8 cellular contexts compared by ENCODE assay signal in the genomic region with DNA sequence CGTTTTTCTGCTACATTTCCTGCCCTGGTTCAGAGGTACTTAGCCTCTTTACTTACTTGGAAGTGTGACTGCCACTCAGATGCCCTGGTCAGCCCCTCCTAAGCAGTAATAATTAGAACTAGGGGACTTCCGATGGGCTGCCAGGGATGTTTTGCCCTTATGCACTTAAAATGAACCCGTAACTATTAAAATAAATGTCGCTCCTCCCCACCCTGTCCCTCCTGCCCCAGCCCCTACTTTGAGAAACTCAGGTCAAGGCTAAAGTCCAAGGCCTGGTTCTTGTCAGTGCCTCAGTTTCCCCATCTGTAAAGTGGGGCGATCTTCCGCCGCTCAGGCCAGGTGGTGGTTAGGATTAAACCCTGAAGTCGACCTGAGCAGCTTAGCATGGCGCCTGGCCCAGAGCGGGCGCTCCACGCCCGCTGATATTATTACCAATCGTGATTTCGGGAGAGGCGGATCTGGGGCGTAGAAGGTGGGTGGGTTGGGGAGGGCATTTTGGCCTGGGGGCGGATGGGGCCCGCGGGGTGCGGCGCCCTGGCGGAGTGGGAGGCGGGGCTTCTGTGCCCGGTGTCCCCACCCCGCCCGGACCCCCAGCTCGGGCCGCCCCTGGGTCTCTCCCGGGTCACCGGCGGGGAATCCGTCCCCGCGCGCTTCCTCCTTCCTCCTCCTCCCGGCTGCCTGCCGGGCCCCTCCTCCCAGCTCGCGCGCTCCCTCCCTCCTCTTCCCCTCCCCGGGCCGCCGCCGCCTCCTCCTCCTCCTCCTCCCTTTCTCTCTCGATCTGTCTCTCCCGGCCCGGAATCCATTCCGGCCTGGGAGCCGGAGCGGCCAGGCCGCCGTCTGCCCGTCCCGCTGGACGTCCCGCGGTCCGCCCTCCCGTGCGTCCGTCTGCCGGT. TPM values are rescaled to one million over a fixed set of nuclear protein-coding genes. Genes with fewer than 3 reads are reported as not detected.
DNase-seq lines count a peak whose midpoint lies in the region; ATAC-seq and TF ChIP-seq lines count a peak whose summit lies in the region.

A gene (plus strand): TSS at position 802 of the 893 bp plus-strand sequence. CDS start 38,014 bp downstream, outside the sequence.

- no peaks in the 10 kb centered on the region for H3F3A ChIP-seq in GM23338 (replicated peaks; ENCODE audit: low read depth)

- H3K36me3 ChIP-seq in GM23338 (ENCODE audit: insufficient read depth) = no peaks in the 10 kb centered on the region

- CTCF ChIA-PET in activated CD8-positive, alpha-beta memory T cell treated with anti-CD3 and anti-CD28 coated beads, Interleukin-2, amount 10 ng/mL, durations not matched to agents 7 days and 5 days (lab: Charles Lee) = interaction anchor here (0.9 to 1.1 kb wide), 2 partner anchors 10 to 55 kb away, joined by 3 to 6 read pairs; no protein-coding TSS in a partner anchor

- H3K9me3 Mint-ChIP-seq in CD14-positive monocyte (peaks cover 0 to under 1% (median 0%) of the 10 kb centered on the region in 7 donors), GM23338 (no peaks in the 10 kb centered on the region)
- H3K9me3 Mint-ChIP-seq in activated CD8-positive, alpha-beta memory T cell treated with anti-CD3 and anti-CD28 coated beads, Interleukin-2, amount 10 ng/mL, durations not matched to agents 7 days and 5 days (ENCODE audit: low read depth) = no peaks in the 10 kb centered on the region

- ATAC-seq in GM23338 = peak; percentile 57
- ATAC-seq in activated CD8-positive, alpha-beta memory T cell treated with anti-CD3 and anti-CD28 coated beads, Interleukin-2, amount 10 ng/mL, durations not matched to agents 7 days and 5 days = peak; percentile 79
- ATAC-seq in HG02870 (IDR thresholded peaks at IDR 0.05; ENCODE audit: unreplicated experiment) = no peak

- no peaks in the 10 kb centered on the region for H3K9me2 ChIP-seq in GM23338 (ENCODE audit: insufficient read depth)

- DNase-seq in CD14-positive monocyte (ENCODE audit: low spot score) (peak; percentile 73), GM23338 (ENCODE audit: low spot score) (peak; percentile 84), NCI-H526 treated with DMSO at 0.1 percent for 48 hours (lab: John Stamatoyannopoulos, UW) (peak; percentile 65), epithelial cell of prostate (ENCODE audit: low read depth, low spot score) (no peak), midbrain (lab: John Stamatoyannopoulos, UW) (peak; percentile 29)
- DNase-seq in activated CD8-positive, alpha-beta memory T cell treated with anti-CD3 and anti-CD28 coated beads, Interleukin-2, amount 10 ng/mL, durations not matched to agents 7 days and 5 days = peak; percentile 51
- DNase-seq in stimulated activated CD8-positive, alpha-beta memory T cell treated with anti-CD3 and anti-CD28 coated beads, Interleukin-2, amount 100 ng/mL, for 48 hours (ENCODE audit: low read depth in 2 of 2) = peak; percentile 10 to 19

- H3K27me3 Mint-ChIP-seq in CD14-positive monocyte (ENCODE audit: low read depth in 3 of 3) (peaks cover 6 to 23% (median 18%) of the 10 kb centered on the region in 3 donors), GM23338 (ENCODE audit: insufficient read depth, low read depth, poor library complexity) (peaks cover 21% of the 10 kb centered on the region)
- no peaks in the 10 kb centered on the region for H3K27me3 Mint-ChIP-seq in activated CD8-positive, alpha-beta memory T cell treated with anti-CD3 and anti-CD28 coated beads, Interleukin-2, amount 10 ng/mL, durations not matched to agents 7 days and 5 days

- H3K27ac ChIP-seq in GM23338 (ENCODE audit: low read depth) (peak within 1 kb of the TSS; percentile 59; the same call in 1 of the 2 replicates), epithelial cell of prostate (peak within 1 kb of the TSS; percentile 84)

- H3K4me3 ChIP-seq in GM23338 = peak within 1 kb of the TSS; percentile 67

- peak within 1 kb of the TSS; percentile 84; the same call in 1 of the 2 replicates for H2AFZ ChIP-seq in GM23338

- intact Hi-C loops in CD14-positive monocyte (cut with micrococcal nuclease) = loop anchor here in 1 of 2 donors (5.0 kb wide), 1 partner anchor 37 kb away; no protein-coding TSS in a partner anchor

- peaks cover 5% of the 10 kb centered on the region; the same call in 1 of the 2 replicates for H3K4me1 ChIP-seq in GM23338 (ENCODE audit: insufficient read depth)

- H3K27ac Mint-ChIP-seq in CD14-positive monocyte (peak within 1 kb of the TSS; percentile 40 to 90 (median 79)), GM23338 (peak within 1 kb of the TSS; percentile 59; the same call in 1 of the 2 replicates)
- no peak within 1 kb of the TSS for H3K27ac Mint-ChIP-seq in activated CD8-positive, alpha-beta memory T cell treated with anti-CD3 and anti-CD28 coated beads, Interleukin-2, amount 10 ng/mL, durations not matched to agents 7 days and 5 days

- peaks cover 9% of the 10 kb centered on the region; the same call in 1 of the 2 replicates for H4K20me1 ChIP-seq in GM23338 (replicated peaks; ENCODE audit: insufficient read depth)

- H3K4me2 ChIP-seq in GM23338 = peak within 1 kb of the TSS; percentile 84

- no peaks in the 10 kb centered on the region for H3K27me3 ChIP-seq in GM23338 (ENCODE audit: insufficient read depth)

- H3K4me1 Mint-ChIP-seq in CD14-positive monocyte = peaks cover 52% of the 10 kb centered on the region
- peaks cover 26% of the 10 kb centered on the region for H3K4me1 Mint-ChIP-seq in GM23338
- H3K4me1 Mint-ChIP-seq in activated CD8-positive, alpha-beta memory T cell treated with anti-CD3 and anti-CD28 coated beads, Interleukin-2, amount 10 ng/mL, durations not matched to agents 7 days and 5 days = peaks cover 17% of the 10 kb centered on the region

- TF ChIP-seq CTCF in CD14-positive monocyte (IDR thresholded peaks at IDR 0.05) (no peak), GM23338 (conservative IDR thresholded peaks at IDR 0.05; ENCODE audit: low read depth in 2 of 2) (no peak)

- H3K79me2 ChIP-seq in GM23338 (replicated peaks; ENCODE audit: insufficient read depth) = peaks cover 39% of the 10 kb centered on the region

- H3K4me3 Mint-ChIP-seq in CD14-positive monocyte = peak within 1 kb of the TSS; percentile 76 to 80
- H3K4me3 Mint-ChIP-seq in GM23338 = peak within 1 kb of the TSS; percentile 70
- peak within 1 kb of the TSS; percentile 51 for H3K4me3 Mint-ChIP-seq in activated CD8-positive, alpha-beta memory T cell treated with anti-CD3 and anti-CD28 coated beads, Interleukin-2, amount 10 ng/mL, durations not matched to agents 7 days and 5 days

- H3K36me3 Mint-ChIP-seq in CD14-positive monocyte = peaks cover 26 to 28% of the 10 kb centered on the region in 2 donors
- H3K36me3 Mint-ChIP-seq in GM23338 (ENCODE audit: low read depth) = peaks cover 4% of the 10 kb centered on the region; the same call in 2 of the 3 replicates
- no peaks in the 10 kb centered on the region for H3K36me3 Mint-ChIP-seq in activated CD8-positive, alpha-beta memory T cell treated with anti-CD3 and anti-CD28 coated beads, Interleukin-2, amount 10 ng/mL, durations not matched to agents 7 days and 5 days

TF ChIP-seq in GM23338, 12 proteins besides CTCF, POLR2A, EP300 and RAD21:
- peak; percentile 62 for TF ChIP-seq POLR2AphosphoS5 (IDR thresholded peaks at IDR 0.05; ENCODE audit: low read depth)
- TF ChIP-seq, protein P1, sequence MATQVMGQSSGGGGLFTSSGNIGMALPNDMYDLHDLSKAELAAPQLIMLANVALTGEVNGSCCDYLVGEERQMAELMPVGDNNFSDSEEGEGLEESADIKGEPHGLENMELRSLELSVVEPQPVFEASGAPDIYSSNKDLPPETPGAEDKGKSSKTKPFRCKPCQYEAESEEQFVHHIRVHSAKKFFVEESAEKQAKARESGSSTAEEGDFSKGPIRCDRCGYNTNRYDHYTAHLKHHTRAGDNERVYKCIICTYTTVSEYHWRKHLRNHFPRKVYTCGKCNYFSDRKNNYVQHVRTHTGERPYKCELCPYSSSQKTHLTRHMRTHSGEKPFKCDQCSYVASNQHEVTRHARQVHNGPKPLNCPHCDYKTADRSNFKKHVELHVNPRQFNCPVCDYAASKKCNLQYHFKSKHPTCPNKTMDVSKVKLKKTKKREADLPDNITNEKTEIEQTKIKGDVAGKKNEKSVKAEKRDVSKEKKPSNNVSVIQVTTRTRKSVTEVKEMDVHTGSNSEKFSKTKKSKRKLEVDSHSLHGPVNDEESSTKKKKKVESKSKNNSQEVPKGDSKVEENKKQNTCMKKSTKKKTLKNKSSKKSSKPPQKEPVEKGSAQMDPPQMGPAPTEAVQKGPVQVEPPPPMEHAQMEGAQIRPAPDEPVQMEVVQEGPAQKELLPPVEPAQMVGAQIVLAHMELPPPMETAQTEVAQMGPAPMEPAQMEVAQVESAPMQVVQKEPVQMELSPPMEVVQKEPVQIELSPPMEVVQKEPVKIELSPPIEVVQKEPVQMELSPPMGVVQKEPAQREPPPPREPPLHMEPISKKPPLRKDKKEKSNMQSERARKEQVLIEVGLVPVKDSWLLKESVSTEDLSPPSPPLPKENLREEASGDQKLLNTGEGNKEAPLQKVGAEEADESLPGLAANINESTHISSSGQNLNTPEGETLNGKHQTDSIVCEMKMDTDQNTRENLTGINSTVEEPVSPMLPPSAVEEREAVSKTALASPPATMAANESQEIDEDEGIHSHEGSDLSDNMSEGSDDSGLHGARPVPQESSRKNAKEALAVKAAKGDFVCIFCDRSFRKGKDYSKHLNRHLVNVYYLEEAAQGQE (IDR thresholded peaks at IDR 0.05; ENCODE audit: unreplicated experiment) = no peak
- TF ChIP-seq NANOG (IDR thresholded peaks at IDR 0.05; ENCODE audit: borderline replicate concordance) = no peak

RNA-seq across cellular contexts. Expression of the gene that starts here (rescaled TPM):
- polyA plus RNA-seq in CD14-positive monocyte = 1 to 10 TPM; 4.9 to 6.8 TPM
- total RNA-seq in GM23338 (2014; rRNA removed; shearing (Covaris generic)) = 25.9 and 34.6 TPM in 2 replicates
- 7.1 and 8.0 TPM in 2 replicates for polyA plus RNA-seq in GM23338 (2016; fragmentation: Nextera tagmentation; extraction: Ambion mirVana)
- total RNA-seq in activated CD8-positive, alpha-beta memory T cell treated with anti-CD3 and anti-CD28 coated beads, Interleukin-2, amount 10 ng/mL, durations not matched to agents 7 days and 5 days = 1 to 10 TPM; 1.9 to 3.6 TPM
